8 cellular contexts compared by ENCODE assay signal in the genomic region with DNA sequence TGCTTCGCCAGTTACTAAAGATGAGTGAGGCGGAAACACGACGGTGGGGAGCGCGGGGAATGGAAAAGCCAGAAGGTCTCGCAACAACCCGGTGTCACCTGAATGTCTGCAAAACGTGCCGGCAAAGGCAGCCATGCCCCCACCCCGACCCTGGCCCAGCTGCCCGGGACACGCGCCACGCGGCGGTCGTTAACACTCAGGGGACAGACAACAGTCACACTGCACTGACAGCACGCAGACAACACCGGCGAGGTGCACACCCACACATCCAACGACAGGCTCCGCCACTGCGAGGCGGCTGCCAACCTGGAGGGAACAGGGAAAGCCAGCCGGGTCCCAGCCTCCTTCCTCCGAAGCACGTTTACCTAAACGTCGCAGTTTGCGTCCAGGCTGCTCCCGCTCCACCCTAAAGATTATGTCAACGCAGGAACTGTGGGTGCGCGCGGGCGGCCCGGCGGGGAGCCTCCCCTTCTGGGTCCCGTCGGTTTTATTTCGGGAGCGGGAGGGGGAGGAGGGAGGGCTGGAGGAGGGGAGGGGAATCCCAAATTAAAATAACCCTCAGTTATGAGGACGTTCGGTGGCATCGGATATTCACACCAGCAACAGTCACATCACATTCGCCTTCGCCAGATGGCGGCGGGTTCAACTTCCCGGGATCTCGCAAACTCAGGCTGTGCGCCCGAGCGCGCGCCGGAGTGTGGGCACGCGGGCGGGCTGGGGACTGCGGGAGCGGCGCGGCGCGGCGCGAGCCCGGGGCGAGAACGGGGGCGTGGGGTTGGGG. TPM values are rescaled to one million over a fixed set of nuclear protein-coding genes. Genes with fewer than 3 reads are reported as not detected.
DNase-seq lines count a peak whose midpoint lies in the region; ATAC-seq and TF ChIP-seq lines count a peak whose summit lies in the region.

No MANE protein-coding gene starts in this region.

- intact Hi-C loops in CD4-positive, alpha-beta T cell (cut with DNase I, micrococcal nuclease): loop anchor here in 1 of 2 experiments (2.0 to 10.0 kb wide), 6 partner anchors 39 to 1289 kb away; a partner anchor contains a TSS
- intact Hi-C loops in left ventricle myocardium inferior (cut with micrococcal nuclease): no loop called here

- H3K27ac Mint-ChIP-seq in CD4-positive, alpha-beta T cell: peak overlapping the region; percentile 97
- peak overlapping the region; percentile 86 for H3K27ac Mint-ChIP-seq in activated naive CD8-positive, alpha-beta T cell treated with anti-CD3 and anti-CD28 coated beads, Interleukin-2, amount 50 U/mL, for 24 hours

- no peaks in the 10 kb centered on the region for H3K27me3 ChIP-seq in CD4-positive, alpha-beta T cell (ENCODE audit: control insufficient read depth, insufficient read depth, low read length)
- H3K27me3 ChIP-seq in left ventricle myocardium inferior (ENCODE audit: low read depth): no peaks in the 10 kb centered on the region
- H3K27me3 ChIP-seq in rectal smooth muscle tissue (ENCODE audit: control insufficient read depth, insufficient read depth, low read length): no peaks in the 10 kb centered on the region

- TF ChIP-seq CTCF in CD4-positive, alpha-beta T cell (IDR thresholded peaks at IDR 0.05): no peak
- TF ChIP-seq CTCF in GM20000 (IDR thresholded peaks at IDR 0.05; ENCODE audit: extremely low read depth, missing control alignments) (no peak), left ventricle myocardium inferior (IDR thresholded peaks at IDR 0.05; ENCODE audit: borderline replicate concordance) (peak; percentile 27)

- H3K4me3 Mint-ChIP-seq in CD4-positive, alpha-beta T cell: peak overlapping the region; percentile 98
- H3K4me3 Mint-ChIP-seq in activated naive CD8-positive, alpha-beta T cell treated with anti-CD3 and anti-CD28 coated beads, Interleukin-2, amount 50 U/mL, for 24 hours: peak overlapping the region; percentile 89

- H3K4me1 ChIP-seq in left ventricle myocardium inferior: peaks cover 86% of the 10 kb centered on the region
- H3K4me1 ChIP-seq in rectal smooth muscle tissue (ENCODE audit: control insufficient read depth, insufficient read depth, low read length): peaks cover 11% of the 10 kb centered on the region

- DNase-seq in CD4-positive, alpha-beta T cell: peak in 9 of 10 experiments; percentile 22 to 57 (median 33)
- peak; percentile 55 for DNase-seq in GM20000 (ENCODE audit: low spot score)
- peak; percentile 37 for DNase-seq in HuH-7 (ENCODE audit: low spot score)
- no peak for DNase-seq in SK-N-MC (ENCODE audit: low read depth, low spot score)
- DNase-seq in activated naive CD8-positive, alpha-beta T cell treated with anti-CD3 and anti-CD28 coated beads, Interleukin-2, amount 50 U/mL, for 24 hours: peak; percentile 51
- peak; percentile 58 for DNase-seq in left ventricle myocardium inferior
- no peak for DNase-seq in foreskin melanocyte

- peak; percentile 8 for ATAC-seq in CD4-positive, alpha-beta T cell (ENCODE audit: poor library complexity)
- peak; percentile 2 for ATAC-seq in activated naive CD8-positive, alpha-beta T cell treated with anti-CD3 and anti-CD28 coated beads, Interleukin-2, amount 50 U/mL, for 24 hours

- H3K27me3 Mint-ChIP-seq in CD4-positive, alpha-beta T cell: no peaks in the 10 kb centered on the region
- peaks cover 5% of the 10 kb centered on the region for H3K27me3 Mint-ChIP-seq in activated naive CD8-positive, alpha-beta T cell treated with anti-CD3 and anti-CD28 coated beads, Interleukin-2, amount 50 U/mL, for 24 hours

- H3K27ac ChIP-seq in CD4-positive, alpha-beta T cell (ENCODE audit: low read depth, low read length): peak overlapping the region; percentile 46
- H3K27ac ChIP-seq in SK-N-MC: no peak overlapping the region
- H3K27ac ChIP-seq in left ventricle myocardium inferior (replicated peaks): peak overlapping the region; percentile 99
- peak overlapping the region; percentile 98 for H3K27ac ChIP-seq in rectal smooth muscle tissue (ENCODE audit: low read depth, low read length)

- peaks cover 38% of the 10 kb centered on the region for H3K36me3 Mint-ChIP-seq in CD4-positive, alpha-beta T cell (ENCODE audit: low read depth)
- H3K36me3 Mint-ChIP-seq in activated naive CD8-positive, alpha-beta T cell treated with anti-CD3 and anti-CD28 coated beads, Interleukin-2, amount 50 U/mL, for 24 hours (ENCODE audit: low read depth): peaks cover 5% of the 10 kb centered on the region

- H3K36me3 ChIP-seq in SK-N-MC (ENCODE audit: insufficient read depth, low read length): no peaks in the 10 kb centered on the region
- no peaks in the 10 kb centered on the region for H3K36me3 ChIP-seq in left ventricle myocardium inferior
- H3K36me3 ChIP-seq in rectal smooth muscle tissue (ENCODE audit: control insufficient read depth, insufficient read depth, low read length): no peaks in the 10 kb centered on the region

- no peaks in the 10 kb centered on the region for H3K9me3 Mint-ChIP-seq in CD4-positive, alpha-beta T cell
- H3K9me3 Mint-ChIP-seq in activated naive CD8-positive, alpha-beta T cell treated with anti-CD3 and anti-CD28 coated beads, Interleukin-2, amount 50 U/mL, for 24 hours: no peaks in the 10 kb centered on the region

- no peaks in the 10 kb centered on the region for H3K9me3 ChIP-seq in CD4-positive, alpha-beta T cell (ENCODE audit: control insufficient read depth, low read length)
- no peaks in the 10 kb centered on the region for H3K9me3 ChIP-seq in SK-N-MC (ENCODE audit: low read depth, low read length)
- H3K9me3 ChIP-seq in left ventricle myocardium inferior (replicated peaks): no peaks in the 10 kb centered on the region

- CTCF ChIA-PET in CD4-positive, alpha-beta T cell (lab: Charles Lee): interaction anchor here (0.6 kb wide), 3 partner anchors 10 to 34 kb away, joined by 3 to 5 read pairs (median 4); no protein-coding TSS in a partner anchor

- H3K9ac ChIP-seq in SK-N-MC (ENCODE audit: insufficient read length): peak overlapping the region; percentile 3
- H3K9ac ChIP-seq in rectal smooth muscle tissue (ENCODE audit: low read length): peak overlapping the region; percentile 86

- H3K4me1 Mint-ChIP-seq in CD4-positive, alpha-beta T cell (ENCODE audit: low read depth): peaks cover 59% of the 10 kb centered on the region
- peaks cover 42% of the 10 kb centered on the region for H3K4me1 Mint-ChIP-seq in activated naive CD8-positive, alpha-beta T cell treated with anti-CD3 and anti-CD28 coated beads, Interleukin-2, amount 50 U/mL, for 24 hours

- POLR2A ChIA-PET in CD4-positive, alpha-beta T cell (lab: Charles Lee): interaction anchor here (1.1 to 2.9 kb wide), 5 partner anchors 13 to 611 kb away, joined by 3 to 60 read pairs (median 4); a partner anchor contains a TSS

- H3K4me3 ChIP-seq in SK-N-MC (peak overlapping the region; percentile 74), left ventricle myocardium inferior (peak overlapping the region; percentile 85), rectal smooth muscle tissue (ENCODE audit: low read length) (peak overlapping the region; percentile 97)

RNA-seq across cellular contexts. Expression of a gene that starts 0.7 kb away (rescaled TPM):
- total RNA-seq in CD4-positive, alpha-beta T cell: 10 to 100 TPM; 14.1 to 14.3 TPM
- 77.3 TPM for total RNA-seq in left ventricle myocardium inferior

RNA-seq across cellular contexts. Expression of a gene that starts 2.4 kb away (rescaled TPM):
- total RNA-seq in CD4-positive, alpha-beta T cell: 10 to 100 TPM; 19.9 to 21.5 TPM
- total RNA-seq in left ventricle myocardium inferior: 24.6 TPM

Comparison
In these comparisons a context has a peak if more than half of its experiments do, and no peak if none do; other contexts are left out.
1. DNase-seq: peak in CD4-positive, alpha-beta T cell (9 of 10), GM20000 (single experiment), HuH-7 (single experiment), activated naive CD8-positive, alpha-beta T cell treated with anti-CD3 and anti-CD28 coated beads, Interleukin-2, amount 50 U/mL, for 24 hours (single experiment) and left ventricle myocardium inferior (single experiment); none in SK-N-MC (single experiment) and foreskin melanocyte (single experiment).
2. Peak in every context shown above with its lines, with median percentiles within 50 percentile points of each other: H3K4me3 ChIP-seq.